Comparison of ENCODE assay signal across 24 cellular contexts in genomic region chr3:182294696-182295095, GRCh38.
"Had no signal": no experiment of that assay in that cellular context is flagged by ENCODE, and none has a peak within 500 bp of the region (broad histone marks: within the 10 kb centered on the region; RNA-seq: fewer than 3 reads in every experiment).

No MANE protein-coding gene starts in this region.

- H3K4me1 Mint-ChIP-seq: activated CD4-positive, alpha-beta T cell treated with anti-CD3 and anti-CD28 coated beads, Interleukin-2, amount 10 ng/mL, durations not matched to agents 7 days and 5 days; T-cell had no signal

- H3K9ac ChIP-seq: KMS-11 had no signal

- H3K27me3 Mint-ChIP-seq: activated CD4-positive, alpha-beta memory T cell treated with anti-CD3 and anti-CD28 coated beads for 36 hours; activated CD4-positive, alpha-beta T cell treated with anti-CD3 and anti-CD28 coated beads, Interleukin-2, amount 10 ng/mL, durations not matched to agents 7 days and 5 days; T-cell had no signal

- H3K36me3 ChIP-seq: brain microvascular endothelial cell, cardiac muscle cell, Peyer's patch had no signal

- ATAC-seq: activated naive CD4-positive, alpha-beta T cell treated with anti-CD3 and anti-CD28 coated beads, Interleukin-2, amount 50 U/mL, for 72 hours; activated T-cell treated with anti-CD3 and anti-CD28 coated beads, Interleukin-2, amount 50 U/mL, for 4 hours; T-cell had no signal

- H3K4me3 ChIP-seq: cardiac muscle cell, Peyer's patch had no signal

- H3K4me2 ChIP-seq: KMS-11 had no signal

- H3K4me3 Mint-ChIP-seq: activated CD4-positive, alpha-beta memory T cell treated with anti-CD3 and anti-CD28 coated beads for 36 hours; activated CD4-positive, alpha-beta T cell treated with anti-CD3 and anti-CD28 coated beads, Interleukin-2, amount 10 ng/mL, durations not matched to agents 7 days and 5 days; activated T-cell treated with anti-CD3 and anti-CD28 coated beads, Interleukin-2, amount 50 U/mL, for 4 hours; T-cell had no signal

- H3K9me3 Mint-ChIP-seq: activated CD4-positive, alpha-beta memory T cell treated with anti-CD3 and anti-CD28 coated beads for 36 hours; activated CD4-positive, alpha-beta T cell treated with anti-CD3 and anti-CD28 coated beads, Interleukin-2, amount 10 ng/mL, durations not matched to agents 7 days and 5 days; activated naive CD4-positive, alpha-beta T cell treated with anti-CD3 and anti-CD28 coated beads, Interleukin-2, amount 50 U/mL, for 72 hours; activated T-cell treated with anti-CD3 and anti-CD28 coated beads, Interleukin-2, amount 50 U/mL, for 4 hours had no signal

- H3K27ac Mint-ChIP-seq: activated CD4-positive, alpha-beta memory T cell treated with anti-CD3 and anti-CD28 coated beads for 36 hours; activated CD4-positive, alpha-beta T cell treated with anti-CD3 and anti-CD28 coated beads, Interleukin-2, amount 10 ng/mL, durations not matched to agents 7 days and 5 days; activated naive CD4-positive, alpha-beta T cell treated with anti-CD3 and anti-CD28 coated beads, Interleukin-2, amount 50 U/mL, for 72 hours; T-cell had no signal

- H3K4me1 ChIP-seq: Peyer's patch had no signal

- H3K36me3 Mint-ChIP-seq: activated CD4-positive, alpha-beta memory T cell treated with anti-CD3 and anti-CD28 coated beads for 36 hours; activated naive CD4-positive, alpha-beta T cell treated with anti-CD3 and anti-CD28 coated beads, Interleukin-2, amount 50 U/mL, for 72 hours; T-cell had no signal

- H3K27me3 ChIP-seq: brain microvascular endothelial cell, cardiac muscle cell, Peyer's patch had no signal

- DNase-seq: activated CD4-positive, alpha-beta memory T cell treated with anti-CD3 and anti-CD28 coated beads for 36 hours; activated CD4-positive, alpha-beta T cell treated with anti-CD3 and anti-CD28 coated beads, Interleukin-2, amount 10 ng/mL, durations not matched to agents 7 days and 5 days; activated CD4-positive, CD25-positive, alpha-beta regulatory T cell; activated CD8-positive, alpha-beta memory T cell treated with anti-CD3 and anti-CD28 coated beads for 24 hours; activated effector memory CD4-positive, alpha-beta T cell treated with anti-CD3 and anti-CD28 coated beads, Interleukin-2, amount 50 U/mL, for 16 hours; activated naive CD4-positive, alpha-beta T cell treated with Interleukin-2 at 50 U/mL for 16 hours; activated T-cell treated with anti-CD3 and anti-CD28 coated beads, Interleukin-2, amount 50 U/mL, for 4 hours; amygdala; brain microvascular endothelial cell; NCI-H1105 treated with DMSO at 0.1 percent for 48 hours; NCI-H1436 treated with DMSO at 0.1 percent for 48 hours; NCI-H187; NCI-H2081; NCI-H510A treated with DMSO at 0.1 percent for 48 hours; NCI-H69; NK-92 treated with Interleukin-12 subunit alpha and Interleukin-12 subunit beta, amount 100 ng/mL, for 24 hours; OCI-M1; Peyer's patch; SHP77; T-cell had no signal

- H3K27ac ChIP-seq: brain microvascular endothelial cell, cardiac muscle cell, KMS-11, Peyer's patch, VCaP had no signal

- H3K9me3 ChIP-seq: Peyer's patch had no signal
